ENCODE assay signal across 9 cellular contexts in the genomic region with DNA sequence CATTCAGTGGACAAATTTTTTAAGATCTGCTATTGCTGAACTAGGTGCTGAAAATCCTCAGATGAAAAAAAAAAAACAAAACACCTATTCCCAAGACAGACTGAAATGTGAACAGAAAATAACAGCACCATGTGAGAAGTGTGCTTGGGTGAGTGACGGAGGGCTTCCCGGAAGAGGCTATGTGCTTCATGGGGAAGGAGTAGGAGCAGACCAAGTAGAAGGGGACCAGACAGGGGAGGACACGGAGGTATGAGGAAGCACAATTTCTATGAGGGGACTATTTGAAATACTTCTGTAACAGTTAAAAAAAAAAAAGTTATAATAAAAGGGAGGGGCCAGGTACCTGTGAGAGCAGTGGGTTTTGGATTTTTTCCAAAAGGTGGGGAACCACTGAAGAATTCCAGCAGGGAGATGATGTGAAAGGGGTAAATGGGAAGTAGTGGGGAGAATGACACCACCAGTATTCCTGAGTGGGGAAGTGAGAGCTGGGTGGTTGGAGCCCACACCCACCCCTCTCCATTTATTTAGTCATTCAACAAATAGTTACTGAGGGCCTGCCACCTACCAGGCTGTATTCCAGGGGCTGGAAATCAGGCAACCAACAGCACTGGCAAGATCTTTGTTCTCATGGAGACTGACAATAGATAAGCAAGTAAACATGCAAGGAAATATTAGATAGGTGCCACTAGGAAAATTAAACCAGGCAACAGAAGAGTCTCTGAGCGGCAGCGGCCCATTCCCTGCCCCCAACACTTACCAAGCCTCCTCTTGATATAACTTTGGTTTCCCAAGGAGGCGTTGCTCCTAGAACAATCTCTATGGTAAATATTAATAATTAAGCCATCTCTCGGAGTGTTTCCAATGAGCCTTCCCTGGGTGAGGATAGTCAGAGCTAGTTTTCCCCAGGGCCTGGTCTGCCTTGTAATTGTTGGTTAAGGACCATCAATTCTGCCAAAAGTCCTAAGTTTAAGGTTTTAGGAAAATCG. TPM values are rescaled to one million over a fixed set of nuclear protein-coding genes. Genes with fewer than 3 reads are reported as not detected.
DNase-seq lines count a peak whose midpoint lies in the region; ATAC-seq and TF ChIP-seq lines count a peak whose summit lies in the region.
"Had no signal": no experiment of that assay in that cellular context is flagged by ENCODE, and none has a peak within 500 bp of the region (broad histone marks: within the 10 kb centered on the region; RNA-seq: fewer than 3 reads in every experiment).

No MANE protein-coding gene starts in this region.

- H3K4me2 ChIP-seq in GM23338: peak overlapping the region; percentile 76
- H3K4me2 ChIP-seq in skeletal muscle satellite cell (ENCODE audit: low read length): peak overlapping the region; percentile 67

- H2AFZ ChIP-seq in GM23338: no peak overlapping the region

- H3K9me3 ChIP-seq in iPS-15b (ENCODE audit: control insufficient read depth, insufficient read depth, low read length): no peaks in the 10 kb centered on the region
- no peaks in the 10 kb centered on the region for H3K9me3 ChIP-seq in skeletal muscle satellite cell (replicated peaks; ENCODE audit: low read length)

- H3K9ac ChIP-seq in iPS-15b (ENCODE audit: low read depth, low read length) (no peak overlapping the region), skeletal muscle satellite cell (ENCODE audit: low read depth, low read length) (peak overlapping the region; percentile 47)

- H3K36me3 Mint-ChIP-seq in GM23338 (ENCODE audit: low read depth): no peaks in the 10 kb centered on the region; the same call in 2 of the 3 replicates

- DNase-seq in GM23338 (ENCODE audit: low spot score): no peak
- no peak for DNase-seq in stimulated activated CD4-positive, alpha-beta T cell treated with anti-CD3 and anti-CD28 coated beads, Interleukin-4, amount 100 ng/mL, for 1 hour
- DNase-seq in GM20000 (ENCODE audit: low spot score): no peak
- no peak for DNase-seq in NCI-H748 (lab: John Stamatoyannopoulos, UW; ENCODE audit: unreplicated experiment)
- DNase-seq: NCI-H2107 had no signal

- ATAC-seq in GM23338 (no peak), GM18867 (IDR thresholded peaks at IDR 0.05; ENCODE audit: unreplicated experiment) (no peak)

- no peaks in the 10 kb centered on the region for H3K9me2 ChIP-seq in GM23338 (ENCODE audit: insufficient read depth)

- H3K27ac Mint-ChIP-seq in GM23338: no peak overlapping the region

- H3F3A ChIP-seq in GM23338 (replicated peaks; ENCODE audit: low read depth): peaks cover 21% of the 10 kb centered on the region

- H3K36me3 ChIP-seq in GM23338 (ENCODE audit: insufficient read depth) (no peaks in the 10 kb centered on the region; the same call in 1 of the 2 replicates), iPS-15b (ENCODE audit: control insufficient read depth, insufficient read depth, low read length) (no peaks in the 10 kb centered on the region), skeletal muscle satellite cell (ENCODE audit: insufficient read depth, low read length) (no peaks in the 10 kb centered on the region)

- peaks cover 55% of the 10 kb centered on the region for H3K27me3 Mint-ChIP-seq in GM23338 (ENCODE audit: insufficient read depth, low read depth, poor library complexity)

- H3K27ac ChIP-seq in GM23338 (ENCODE audit: low read depth): no peak overlapping the region

- TF ChIP-seq CTCF in GM23338 (conservative IDR thresholded peaks at IDR 0.05; ENCODE audit: low read depth in 2 of 2) (no peak), WI38 (IDR thresholded peaks at IDR 0.05; ENCODE audit: low read depth, low read length) (no peak), GM20000 (IDR thresholded peaks at IDR 0.05; ENCODE audit: extremely low read depth, missing control alignments) (no peak)

- peaks cover 11% of the 10 kb centered on the region; the same call in 1 of the 2 replicates for H4K20me1 ChIP-seq in GM23338 (replicated peaks; ENCODE audit: insufficient read depth)

- H3K4me1 ChIP-seq in GM23338 (ENCODE audit: insufficient read depth): peaks cover 56% of the 10 kb centered on the region
- peaks cover 8% of the 10 kb centered on the region for H3K4me1 ChIP-seq in iPS-15b (ENCODE audit: control insufficient read depth, insufficient read depth, low read length)
- peaks cover 31% of the 10 kb centered on the region for H3K4me1 ChIP-seq in skeletal muscle satellite cell (ENCODE audit: control insufficient read depth, insufficient read depth, low read length)

- peak overlapping the region; percentile 76 for H3K4me3 ChIP-seq in GM23338
- H3K4me3 ChIP-seq in WI38 (ENCODE audit: low read depth, low read length): peak overlapping the region; percentile 36; the same call in 1 of the 2 replicates
- H3K4me3 ChIP-seq in iPS-15b (ENCODE audit: low read depth, low read length): peak overlapping the region; percentile 43
- H3K4me3 ChIP-seq in skeletal muscle satellite cell (ENCODE audit: low read length): peak overlapping the region; percentile 37

- H3K4me1 Mint-ChIP-seq in GM23338: peaks cover 42% of the 10 kb centered on the region

- H3K9me3 Mint-ChIP-seq in GM23338: no peaks in the 10 kb centered on the region

- H3K4me3 Mint-ChIP-seq in GM23338: peak overlapping the region; percentile 78

- no peaks in the 10 kb centered on the region for H3K79me2 ChIP-seq in GM23338 (replicated peaks; ENCODE audit: insufficient read depth)

- peaks cover 96% of the 10 kb centered on the region for H3K27me3 ChIP-seq in GM23338 (ENCODE audit: insufficient read depth)
- peaks cover 87% of the 10 kb centered on the region for H3K27me3 ChIP-seq in iPS-15b (ENCODE audit: control insufficient read depth, insufficient read depth, low read length)
- peaks cover 17% of the 10 kb centered on the region for H3K27me3 ChIP-seq in skeletal muscle satellite cell (ENCODE audit: control insufficient read depth, insufficient read depth, low read length)

TF ChIP-seq in GM23338, 12 proteins besides CTCF, POLR2A, EP300 and RAD21:
- TF ChIP-seq EZH2phosphoT487 (IDR thresholded peaks at IDR 0.05; ENCODE audit: unreplicated experiment) (no peak), NANOG (IDR thresholded peaks at IDR 0.05; ENCODE audit: borderline replicate concordance) (no peak), EZH2 (IDR thresholded peaks at IDR 0.05; ENCODE audit: low read depth, unreplicated experiment) (peak; percentile 39), POLR2AphosphoS5 (IDR thresholded peaks at IDR 0.05; ENCODE audit: low read depth) (no peak)
- TF ChIP-seq, protein P1, sequence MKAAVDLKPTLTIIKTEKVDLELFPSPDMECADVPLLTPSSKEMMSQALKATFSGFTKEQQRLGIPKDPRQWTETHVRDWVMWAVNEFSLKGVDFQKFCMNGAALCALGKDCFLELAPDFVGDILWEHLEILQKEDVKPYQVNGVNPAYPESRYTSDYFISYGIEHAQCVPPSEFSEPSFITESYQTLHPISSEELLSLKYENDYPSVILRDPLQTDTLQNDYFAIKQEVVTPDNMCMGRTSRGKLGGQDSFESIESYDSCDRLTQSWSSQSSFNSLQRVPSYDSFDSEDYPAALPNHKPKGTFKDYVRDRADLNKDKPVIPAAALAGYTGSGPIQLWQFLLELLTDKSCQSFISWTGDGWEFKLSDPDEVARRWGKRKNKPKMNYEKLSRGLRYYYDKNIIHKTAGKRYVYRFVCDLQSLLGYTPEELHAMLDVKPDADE (IDR thresholded peaks at IDR 0.05): no peak

RNA-seq across cellular contexts. Expression of gene USP3, which starts 3.8 kb away (rescaled TPM):
- 9.7 and 22.5 TPM in 2 replicates for total RNA-seq in GM23338 (2014; rRNA removed; shearing (Covaris generic))
- 7.6 and 9.9 TPM in 2 replicates for polyA plus RNA-seq in GM23338 (2016; fragmentation: Nextera tagmentation; extraction: Ambion mirVana)
- 32.1 and 37.0 TPM in 2 replicates for total RNA-seq in skeletal muscle satellite cell (2012; rRNA removed)
